In the genomic region with DNA sequence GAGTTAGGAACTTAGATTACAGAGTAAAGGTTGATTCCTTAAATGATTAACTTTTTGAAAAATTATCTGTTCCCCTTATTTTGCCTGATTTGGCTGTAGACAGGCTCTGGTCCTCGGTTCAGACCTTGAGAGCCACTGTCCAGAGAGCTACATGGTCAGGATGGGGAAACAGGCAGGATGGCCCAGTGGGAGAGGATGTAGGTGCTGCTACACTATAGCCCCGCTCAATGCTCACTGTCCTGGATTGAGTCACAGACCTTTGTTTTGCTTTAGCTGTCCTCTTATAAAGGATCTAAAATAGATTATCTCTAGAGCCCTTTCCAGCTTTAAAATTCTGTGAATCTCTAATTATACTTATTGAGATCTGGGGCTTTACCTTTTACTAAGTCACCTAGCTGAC, we compare ENCODE assay signal across 8 cellular contexts. TPM values are rescaled to one million over a fixed set of nuclear protein-coding genes. Genes with fewer than 3 reads are reported as not detected.
DNase-seq lines count a peak whose midpoint lies in the region; ATAC-seq and TF ChIP-seq lines count a peak whose summit lies in the region.

No MANE protein-coding gene starts in this region.

- DNase-seq in GM13976 (ENCODE audit: low spot score): peak; percentile 30
- no peak for DNase-seq in NT2/D1 (ENCODE audit: low read depth, low spot score)
- no peak for DNase-seq in endothelial cell (ENCODE audit: low spot score)
- peak; percentile 57 for DNase-seq in osteoblast (ENCODE audit: insufficient read length, low spot score, missing footprints)
- no peak for DNase-seq in SIG-M5 treated with dmso at 0.1 percent for 504 hours (lab: John Stamatoyannopoulos, UW; ENCODE audit: unreplicated experiment)

- H3K27ac Mint-ChIP-seq in endothelial cell (ENCODE audit: unreplicated experiment): peak overlapping the region; percentile 27

- no peaks in the 10 kb centered on the region for H3K9me3 Mint-ChIP-seq in endothelial cell (ENCODE audit: unreplicated experiment)

- H3K4me3 Mint-ChIP-seq in endothelial cell (ENCODE audit: unreplicated experiment): peak overlapping the region; percentile 94

- H3K79me2 ChIP-seq in osteoblast (ENCODE audit: insufficient read depth, low read length): peaks cover 41% of the 10 kb centered on the region

- H3K9ac ChIP-seq in NT2/D1 (ENCODE audit: insufficient read length, low read depth): peak overlapping the region; percentile 90

- no peak for ATAC-seq in HG03571 (IDR thresholded peaks at IDR 0.05; ENCODE audit: unreplicated experiment)
- no peak for ATAC-seq in GM18502 (IDR thresholded peaks at IDR 0.05; ENCODE audit: poor library complexity, unreplicated experiment)
- no peak for ATAC-seq in GM21619 (IDR thresholded peaks at IDR 0.05; ENCODE audit: unreplicated experiment)

- H3K4me2 ChIP-seq in osteoblast (ENCODE audit: insufficient read depth, low read length): peak overlapping the region; percentile 92

- in situ Hi-C loops in GM13976 (cut with MboI; ENCODE audit: low sequenced_read_pairs, unreplicated experiment): no loop called here

- H3K36me3 Mint-ChIP-seq in endothelial cell (ENCODE audit: low read depth, unreplicated experiment): no peaks in the 10 kb centered on the region

- peaks cover 22% of the 10 kb centered on the region for H3K4me1 Mint-ChIP-seq in endothelial cell (ENCODE audit: unreplicated experiment)

- H3K4me1 ChIP-seq in NT2/D1 (ENCODE audit: insufficient read depth, insufficient read length) (no peaks in the 10 kb centered on the region), osteoblast (ENCODE audit: insufficient read depth, low read length) (peaks cover 22% of the 10 kb centered on the region)

- peak overlapping the region; percentile 98 for H2AFZ ChIP-seq in osteoblast (ENCODE audit: low read length)

- peaks cover 12% of the 10 kb centered on the region for H4K20me1 ChIP-seq in osteoblast (ENCODE audit: insufficient read depth, low read length)

- H3K27ac ChIP-seq in osteoblast (ENCODE audit: low read depth, low read length): peak overlapping the region; percentile 95

- peak overlapping the region; percentile 57 for H3K4me3 ChIP-seq in NT2/D1 (ENCODE audit: insufficient read length, low read depth)
- H3K4me3 ChIP-seq in osteoblast (ENCODE audit: insufficient read depth, low read length): peak overlapping the region; percentile 91

- H3K27me3 ChIP-seq in NT2/D1 (ENCODE audit: insufficient read depth, insufficient read length): no peaks in the 10 kb centered on the region
- no peaks in the 10 kb centered on the region for H3K27me3 ChIP-seq in osteoblast (ENCODE audit: insufficient read depth, low read length)

- no peaks in the 10 kb centered on the region for H3K9me3 ChIP-seq in NT2/D1 (ENCODE audit: insufficient read depth, low read length)
- no peaks in the 10 kb centered on the region for H3K9me3 ChIP-seq in osteoblast (ENCODE audit: low read depth, low read length)

- H3K36me3 ChIP-seq in NT2/D1 (ENCODE audit: insufficient read depth, insufficient read length, low read length) (peaks cover 2% of the 10 kb centered on the region), osteoblast (ENCODE audit: insufficient read depth, low read length) (no peaks in the 10 kb centered on the region)

- peaks cover 7% of the 10 kb centered on the region for H3K27me3 Mint-ChIP-seq in endothelial cell (ENCODE audit: unreplicated experiment)

- TF ChIP-seq CTCF in GM13976 (IDR thresholded peaks at IDR 0.05; ENCODE audit: borderline replicate concordance, control extremely low read depth, extremely low read depth, insufficient read depth, missing control alignments): no peak
- no peak for TF ChIP-seq CTCF in endothelial cell (IDR thresholded peaks at IDR 0.05; ENCODE audit: unreplicated experiment)
- no peak for TF ChIP-seq CTCF in osteoblast (IDR thresholded peaks at IDR 0.05; ENCODE audit: extremely low read depth, low read depth, low read length)

RNA-seq across cellular contexts. Expression of gene FBXO30, which starts 1.3 kb away (rescaled TPM):
- 14.2 TPM for total RNA-seq in endothelial cell (ENCODE audit: unreplicated experiment)
- total RNA-seq in osteoblast: 14.1 and 14.5 TPM in 2 replicates

Comparison
In these comparisons a context has a peak if more than half of its experiments do, and no peak if none do; other contexts are left out.
1. DNase-seq: peak in GM13976 (single experiment) and osteoblast (single experiment); none in NT2/D1 (single experiment), endothelial cell (single experiment) and SIG-M5 treated with dmso at 0.1 percent for 504 hours (single experiment).